In genomic region chr5:54704341-54704740, GRCh38 we compare ENCODE assay signal across 13 cellular contexts.
DNase-seq lines count a peak whose midpoint lies in the region; ATAC-seq, FAIRE-seq and TF ChIP-seq lines count a peak whose summit lies in the region.
"Had no signal": no experiment of that assay in that cellular context is flagged by ENCODE, and none has a peak within 500 bp of the region (broad histone marks: within the 10 kb centered on the region; RNA-seq: fewer than 3 reads in every experiment).

No MANE protein-coding gene starts in this region.

- H3K9ac ChIP-seq in astrocyte (ENCODE audit: low read length): no peak overlapping the region
- H3K9ac ChIP-seq in neural cell (ENCODE audit: low read length): no peak overlapping the region

- H3K27me3 ChIP-seq in AG04450 (ENCODE audit: control insufficient read depth, insufficient read depth, low read length): no peaks in the 10 kb centered on the region
- H3K27me3 ChIP-seq in astrocyte (ENCODE audit: insufficient read depth, low read length): no peaks in the 10 kb centered on the region
- no peaks in the 10 kb centered on the region for H3K27me3 ChIP-seq in neural cell (ENCODE audit: insufficient read depth, low read depth, low read length)

- H3K9me3 Mint-ChIP-seq in astrocyte (ENCODE audit: unreplicated experiment) (no peaks in the 10 kb centered on the region), endothelial cell (ENCODE audit: unreplicated experiment) (no peaks in the 10 kb centered on the region)
- H3K9me3 Mint-ChIP-seq: CD8-positive, alpha-beta T cell had no signal

- H3K27ac Mint-ChIP-seq in astrocyte (ENCODE audit: unreplicated experiment) (peak overlapping the region; percentile 43), endothelial cell (ENCODE audit: unreplicated experiment) (no peak overlapping the region)

- no peaks in the 10 kb centered on the region for H3K27me3 Mint-ChIP-seq in astrocyte (ENCODE audit: low read depth, unreplicated experiment)
- H3K27me3 Mint-ChIP-seq in endothelial cell (ENCODE audit: unreplicated experiment): no peaks in the 10 kb centered on the region

- no peak for TF ChIP-seq CTCF in AG04450 (IDR thresholded peaks at IDR 0.05; ENCODE audit: low read depth, low read length)
- no peak for TF ChIP-seq CTCF in astrocyte (IDR thresholded peaks at IDR 0.05; ENCODE audit: insufficient read depth, low read depth, low read length)
- TF ChIP-seq CTCF in neural cell (IDR thresholded peaks at IDR 0.05; ENCODE audit: poor library complexity, severe bottlenecking): no peak
- TF ChIP-seq CTCF in endothelial cell (IDR thresholded peaks at IDR 0.05; ENCODE audit: unreplicated experiment): no peak

- no peaks in the 10 kb centered on the region for H3K36me3 Mint-ChIP-seq in astrocyte (ENCODE audit: low read depth, unreplicated experiment)
- H3K36me3 Mint-ChIP-seq in endothelial cell (ENCODE audit: low read depth, unreplicated experiment): no peaks in the 10 kb centered on the region
- H3K36me3 Mint-ChIP-seq: CD8-positive, alpha-beta T cell had no signal

- no peaks in the 10 kb centered on the region for H3K79me2 ChIP-seq in astrocyte (ENCODE audit: insufficient read depth, low read length)
- no peaks in the 10 kb centered on the region for H3K79me2 ChIP-seq in neural cell (replicated peaks; ENCODE audit: insufficient read depth, low read length)

- peaks cover 34% of the 10 kb centered on the region for H3K4me1 ChIP-seq in astrocyte (ENCODE audit: insufficient read depth, low read length)

- H2AFZ ChIP-seq in astrocyte (ENCODE audit: low read depth, low read length) (no peak overlapping the region), neural cell (ENCODE audit: low read depth, low read length) (no peak overlapping the region)

- TF ChIP-seq EP300 in neural cell (conservative IDR thresholded peaks at IDR 0.05; ENCODE audit: poor library complexity, severe bottlenecking): peak; percentile 37

- no peak for TF ChIP-seq RAD21 in neural cell (conservative IDR thresholded peaks at IDR 0.05)

- H3K9me2 ChIP-seq in neural cell (ENCODE audit: insufficient read depth, low read length): no peaks in the 10 kb centered on the region

- ATAC-seq in GM21526 (IDR thresholded peaks at IDR 0.05; ENCODE audit: low FRiP score, unreplicated experiment): no peak
- ATAC-seq: CD8-positive, alpha-beta T cell had no signal

- FAIRE-seq in astrocyte (lab: Jason Lieb, UNC): no peak

- peak; percentile 55 for DNase-seq in AG04450 (ENCODE audit: low read depth, low spot score)
- peak; percentile 57 for DNase-seq in HCEC 1CT
- DNase-seq in astrocyte (ENCODE audit: low read depth): no peak
- no peak for DNase-seq in endothelial cell (ENCODE audit: low spot score)
- no peak for DNase-seq in stimulated activated CD4-positive, alpha-beta T cell treated with anti-CD3 and anti-CD28 coated beads, Interleukin-4, amount 100 ng/mL, for 1 hour
- DNase-seq: CD8-positive, alpha-beta T cell; EL; H7; MV-4-11; NCI-H2081 treated with DMSO at 0.1 percent for 48 hours; NK-92 treated with Interleukin-12 subunit alpha and Interleukin-12 subunit beta, amount 100 ng/mL, for 24 hours had no signal

- H3K36me3 ChIP-seq in astrocyte (ENCODE audit: insufficient read depth, low read length): no peaks in the 10 kb centered on the region
- H3K36me3 ChIP-seq in neural cell (ENCODE audit: insufficient read depth, low read length): no peaks in the 10 kb centered on the region

- no peaks in the 10 kb centered on the region for H3F3A ChIP-seq in neural cell (ENCODE audit: insufficient read depth, low read length, poor library complexity, severe bottlenecking)

- POLR2A ChIA-PET in AG04450 (lab: Yijun Ruan, JAX): interaction anchor here (1.5 kb wide), 1 partner anchor 15 kb away, joined by 5 read pairs; no protein-coding TSS in a partner anchor

- no peak overlapping the region for H3K4me2 ChIP-seq in astrocyte (ENCODE audit: low read length)
- H3K4me2 ChIP-seq in neural cell (ENCODE audit: low read length): no peak overlapping the region

- no peak overlapping the region for H3K4me3 Mint-ChIP-seq in astrocyte (ENCODE audit: unreplicated experiment)
- H3K4me3 Mint-ChIP-seq in endothelial cell (ENCODE audit: unreplicated experiment): no peak overlapping the region
- H3K4me3 Mint-ChIP-seq: CD8-positive, alpha-beta T cell had no signal

- H3K9me3 ChIP-seq in AG04450 (ENCODE audit: control insufficient read depth, insufficient read depth, low read length) (no peaks in the 10 kb centered on the region), astrocyte (ENCODE audit: insufficient read depth, low read depth, low read length) (no peaks in the 10 kb centered on the region), neural cell (ENCODE audit: low read length) (no peaks in the 10 kb centered on the region)

- H3K4me1 Mint-ChIP-seq in astrocyte (ENCODE audit: low read depth, unreplicated experiment): peaks cover 49% of the 10 kb centered on the region
- peaks cover 47% of the 10 kb centered on the region for H3K4me1 Mint-ChIP-seq in endothelial cell (ENCODE audit: unreplicated experiment)

- H3K27ac ChIP-seq in AG04450 (ENCODE audit: low read depth, low read length): no peak overlapping the region
- no peak overlapping the region for H3K27ac ChIP-seq in astrocyte (ENCODE audit: low read depth, low read length)
- peak overlapping the region; percentile 42 for H3K27ac ChIP-seq in neural cell (ENCODE audit: low read length)

- no peak overlapping the region for H3K4me3 ChIP-seq in AG04450 (ENCODE audit: low read depth, low read length)
- H3K4me3 ChIP-seq in astrocyte (ENCODE audit: insufficient read depth, low read depth, low read length): no peak overlapping the region
- H3K4me3 ChIP-seq in neural cell (ENCODE audit: low read length): no peak overlapping the region

- H4K20me1 ChIP-seq in astrocyte (ENCODE audit: insufficient read depth, low read length) (no peaks in the 10 kb centered on the region), neural cell (ENCODE audit: insufficient read depth) (no peaks in the 10 kb centered on the region)

- CTCF ChIA-PET in AG04450 (lab: Charles Lee): no interaction called here

TF ChIP-seq in neural cell, 6 proteins besides CTCF, POLR2A, EP300 and RAD21:
- TF ChIP-seq MXI1 (conservative IDR thresholded peaks at IDR 0.05; ENCODE audit: poor library complexity, severe bottlenecking): no peak
- peak; percentile 81 for TF ChIP-seq POLR2AphosphoS5 (IDR thresholded peaks at IDR 0.05)
- no peak for TF ChIP-seq TAF1 (IDR thresholded peaks at IDR 0.05; ENCODE audit: low read depth)
- no peak for TF ChIP-seq EZH2 (IDR thresholded peaks at IDR 0.05; ENCODE audit: borderline replicate concordance, insufficient read depth, low read length, poor library complexity, severe bottlenecking)
- TF ChIP-seq SMC3 (conservative IDR thresholded peaks at IDR 0.05; ENCODE audit: poor library complexity): no peak
- TF ChIP-seq REST (IDR thresholded peaks at IDR 0.05; ENCODE audit: borderline replicate concordance): peak; percentile 21

Comparison
In these comparisons a context has a peak if more than half of its experiments do, and no peak if none do; other contexts are left out.
1. DNase-seq: peak in AG04450 (single experiment) and HCEC 1CT (single experiment); none in astrocyte (single experiment), endothelial cell (single experiment) and stimulated activated CD4-positive, alpha-beta T cell treated with anti-CD3 and anti-CD28 coated beads, Interleukin-4, amount 100 ng/mL, for 1 hour (single experiment).